ENCODE assay signal across 8 cellular contexts in genomic region chr5:149268928-149269557, GRCh38. TPM values are rescaled to one million over a fixed set of nuclear protein-coding genes. Genes with fewer than 3 reads are reported as not detected.
DNase-seq lines count a peak whose midpoint lies in the region; ATAC-seq and TF ChIP-seq lines count a peak whose summit lies in the region.

No MANE protein-coding gene starts in this region.

- ATAC-seq in sciatic nerve (peak; percentile 29), GM19455 (IDR thresholded peaks at IDR 0.05; ENCODE audit: unreplicated experiment) (no peak)

- intact Hi-C loops in sciatic nerve (cut with DNase I), result no loop called here

- peak; percentile 48 to 66 for DNase-seq in AML-193 (lab: John Stamatoyannopoulos, UW)
- peak; percentile 82 for DNase-seq in LoVo (ENCODE audit: low spot score)
- peak; percentile 35 to 83 for DNase-seq in SW 1271 (lab: John Stamatoyannopoulos, UW)
- peak; percentile 62 for DNase-seq in fibroblast of villous mesenchyme (ENCODE audit: low read depth)
- DNase-seq in sciatic nerve (ENCODE audit: low spot score), result no peak
- DNase-seq in stimulated activated CD4-positive, alpha-beta T cell treated with anti-CD3 and anti-CD28 coated beads, Interleukin-2, amount 100 ng/mL, for 48 hours, result no peak

- TF ChIP-seq CTCF in GM12873 (IDR thresholded peaks at IDR 0.05; ENCODE audit: insufficient read depth, low read depth, low read length, missing control alignments) (peak; percentile 65), fibroblast of villous mesenchyme (IDR thresholded peaks at IDR 0.05; ENCODE audit: insufficient read depth, low read depth, low read length) (peak; percentile 72)

- no peak overlapping the region for H3K4me3 ChIP-seq in fibroblast of villous mesenchyme (ENCODE audit: low read depth, low read length)

RNA-seq across cellular contexts. Expression of gene AFAP1L1, which starts 2.6 kb away (rescaled TPM):
- total RNA-seq in fibroblast of villous mesenchyme (10.8 and 11.9 TPM in 2 replicates), sciatic nerve (54.8 TPM)

Comparison
In these comparisons a context has a peak if more than half of its experiments do, and no peak if none do; other contexts are left out.
1. DNase-seq: peak in AML-193 (2 of 2), LoVo (single experiment), SW 1271 (2 of 2) and fibroblast of villous mesenchyme (single experiment); none in sciatic nerve (single experiment) and stimulated activated CD4-positive, alpha-beta T cell treated with anti-CD3 and anti-CD28 coated beads, Interleukin-2, amount 100 ng/mL, for 48 hours (0 of 2).